20 cellular contexts compared by ENCODE assay signal in genomic region chr2:127034056-127034455, GRCh38.
"Had no signal": no experiment of that assay in that cellular context is flagged by ENCODE, and none has a peak within 500 bp of the region (broad histone marks: within the 10 kb centered on the region; RNA-seq: fewer than 3 reads in every experiment).

No MANE protein-coding gene starts in this region.

- H3K27me3 ChIP-seq: ascending aorta, cardiac muscle cell, gastrocnemius medialis, neural progenitor cell, right lobe of liver had no signal

- DNase-seq: activated CD4-positive, alpha-beta memory T cell treated with anti-CD3 and anti-CD28 coated beads, Interleukin-2, amount 10 ng/mL, durations not matched to agents 7 days and 5 days; activated CD4-positive, alpha-beta T cell treated with anti-CD3 and anti-CD28 coated beads, Interleukin-2, amount 10 ng/mL, durations not matched to agents 24 days and 14 days; activated CD4-positive, CD25-positive, alpha-beta regulatory T cell treated with anti-CD3 and anti-CD28 coated beads, Interleukin-2, amount 50 U/mL, for 72 hours; activated effector memory CD4-positive, alpha-beta T cell treated with anti-CD3 and anti-CD28 coated beads, Interleukin-2, amount 50 U/mL, for 16 hours; activated naive CD4-positive, alpha-beta T cell treated with anti-CD3 and anti-CD28 coated beads, Interleukin-2, amount 10 ng/mL, durations not matched to agents 7 days and 5 days; activated naive CD8-positive, alpha-beta T cell treated with anti-CD3 and anti-CD28 coated beads, Interleukin-2, amount 10 ng/mL, durations not matched to agents 7 days and 5 days; effector CD8-positive, alpha-beta T cell; gastrocnemius medialis; glutamatergic neuron; left cardiac atrium; mammary epithelial cell; naive thymus-derived CD8-positive, alpha-beta T cell; right lobe of liver; stimulated activated CD4-positive, alpha-beta T cell treated with anti-CD3 and anti-CD28 coated beads, Interleukin-12 subunit alpha, Interleukin-12 subunit beta, amount 100 ng/mL, for 4 hours; stimulated activated CD4-positive, alpha-beta T cell treated with anti-CD3 and anti-CD28 coated beads, Interleukin-4, amount 100 ng/mL, for 1 hour; T-helper 2 cell had no signal

- H3K36me3 ChIP-seq: ascending aorta, cardiac muscle cell, gastrocnemius medialis, neural progenitor cell, right lobe of liver had no signal

- H3K9me3 ChIP-seq: ascending aorta, gastrocnemius medialis, right lobe of liver had no signal

- H3K4me3 ChIP-seq: ascending aorta, cardiac muscle cell, gastrocnemius medialis, neural progenitor cell, right lobe of liver, skin epidermis had no signal

- H3K27ac ChIP-seq: ascending aorta, gastrocnemius medialis, neural progenitor cell, skin epidermis had no signal

- H3K9ac ChIP-seq: neural progenitor cell had no signal

- H2AFZ ChIP-seq: neural progenitor cell had no signal

- H3K4me2 ChIP-seq: neural progenitor cell had no signal

- H3K4me1 ChIP-seq: ascending aorta, gastrocnemius medialis, neural progenitor cell had no signal
